ENCODE assay signal across 24 cellular contexts in the genomic region with DNA sequence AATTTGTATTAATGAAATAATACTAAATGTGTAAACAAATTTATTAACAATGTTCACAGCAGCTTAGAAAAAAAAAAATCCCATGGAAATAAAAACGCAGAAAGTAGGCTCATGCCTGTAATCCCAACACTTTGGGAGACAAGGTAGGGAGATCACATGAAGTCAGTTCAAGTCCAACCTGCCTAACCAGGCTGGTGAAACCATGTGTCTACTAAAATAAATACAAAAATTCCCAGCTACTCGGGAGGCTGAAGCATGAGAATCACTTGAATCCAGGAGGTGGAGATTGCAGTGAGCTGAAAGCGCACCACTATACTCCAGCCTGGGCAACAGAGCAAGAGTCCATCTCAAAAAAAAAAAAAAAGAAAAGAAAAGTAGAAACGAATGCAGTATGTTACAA.
"Had no signal": no experiment of that assay in that cellular context is flagged by ENCODE, and none has a peak within 500 bp of the region (broad histone marks: within the 10 kb centered on the region; RNA-seq: fewer than 3 reads in every experiment).

No MANE protein-coding gene starts in this region.

- DNase-seq: activated CD4-positive, alpha-beta memory T cell treated with anti-CD3 and anti-CD28 coated beads for 36 hours; activated CD4-positive, alpha-beta T cell treated with anti-CD3 and anti-CD28 coated beads, Interleukin-2, amount 10 ng/mL, durations not matched to agents 7 days and 5 days; activated CD4-positive, CD25-positive, alpha-beta regulatory T cell; activated CD8-positive, alpha-beta memory T cell treated with anti-CD3 and anti-CD28 coated beads for 24 hours; activated gamma-delta T cell; activated naive CD4-positive, alpha-beta T cell treated with anti-CD3 and anti-CD28 coated beads for 36 hours; activated T-cell treated with anti-CD3 and anti-CD28 coated beads for 4 hours; activated T-cell treated with anti-CD3 and anti-CD28 coated beads, Interleukin-2, amount 50 U/mL, for 48 hours; amygdala; cerebellar nuclear complex; MG63; MV-4-11; NCI-H1092 treated with DMSO at 0.1 percent for 48 hours; NCI-H1417 treated with DMSO at 0.1 percent for 48 hours; NCI-H1694; NCI-H2029; NCI-H510A treated with DMSO at 0.1 percent for 48 hours; NCI-H69; NK-92 treated with Interleukin-12 subunit alpha and Interleukin-12 subunit beta, amount 100 ng/mL, for 24 hours; Peyer's patch; Right ventricle myocardium superior had no signal

- H3K4me3 ChIP-seq: MG63, Peyer's patch had no signal

- H3K36me3 ChIP-seq: Peyer's patch had no signal

- H3K4me1 ChIP-seq: Peyer's patch had no signal

- H3K27ac ChIP-seq: KMS-11, Peyer's patch, RWPE1 had no signal

- H3K27me3 ChIP-seq: MG63, Peyer's patch had no signal

- ATAC-seq: activated T-helper 17 cell treated with anti-CD3 and anti-CD28 coated beads, Interleukin-2, amount 50 U/mL, for 72 hours had no signal

- H3K9me3 ChIP-seq: MG63, Peyer's patch had no signal
